ENCODE assay signal across 8 cellular contexts in genomic region chr6:43427406-43428111, GRCh38. TPM values are rescaled to one million over a fixed set of nuclear protein-coding genes. Genes with fewer than 3 reads are reported as not detected.
DNase-seq lines count a peak whose midpoint lies in the region; ATAC-seq and TF ChIP-seq lines count a peak whose summit lies in the region.

ABCC10 (plus strand) TSS chr6:43427541; CDS start chr6:43427979, 438 bp downstream.

- peak; percentile 26 for TF ChIP-seq CTCF in GM13976 (IDR thresholded peaks at IDR 0.05; ENCODE audit: borderline replicate concordance, control extremely low read depth, extremely low read depth, insufficient read depth, missing control alignments)

- intact Hi-C loops in T-helper 1 cell treated with Interleukin-12 subunit alpha and Interleukin-12 subunit beta and Interleukin-4 antibody, amounts not matched to agents 30 ng/mL and 1 ng/mL, for 36 hours (cut with micrococcal nuclease): loop anchor here (1.0 to 2.0 kb wide), 17 partner anchors 28 to 498 kb away; partner anchors contain the start of genes CNPY3, CUL7, DLK2 and DNPH1
- intact Hi-C loops in left cardiac atrium (cut with DNase I): loop anchor here in 1 of 2 donors (5.0 kb wide), 1 partner anchor 55 kb away; no protein-coding TSS in a partner anchor
- intact Hi-C loops in posterior vena cava (cut with DNase I): no loop called here

- in situ Hi-C loops in GM13976 (cut with MboI; ENCODE audit: low sequenced_read_pairs, unreplicated experiment): no loop called here

- ATAC-seq in HG02870 (IDR thresholded peaks at IDR 0.05; ENCODE audit: unreplicated experiment): peak; percentile 91
- peak; percentile 98 to 99 for ATAC-seq in left cardiac atrium

- DNase-seq in GM13976 (ENCODE audit: low spot score) (peak; percentile 97), NCI-H146 treated with DMSO at 0.1 percent for 48 hours (lab: John Stamatoyannopoulos, UW; ENCODE audit: unreplicated experiment) (peak; percentile 95), amniotic epithelial cell (ENCODE audit: low read depth) (peak; percentile 97), left cardiac atrium (peak; percentile 96), posterior vena cava (ENCODE audit: low spot score) (peak; percentile 98), ureter (ENCODE audit: low spot score) (peak; percentile 96)

RNA-seq across cellular contexts. Expression of gene ABCC10, which starts in this region (rescaled TPM):
- total RNA-seq in T-helper 1 cell treated with Interleukin-12 subunit alpha and Interleukin-12 subunit beta and Interleukin-4 antibody, amounts not matched to agents 30 ng/mL and 1 ng/mL, for 36 hours: 52.3 and 54.5 TPM in 2 replicates
- total RNA-seq in left cardiac atrium: 10 to 100 TPM; 12.5 to 13.7 TPM
- total RNA-seq in posterior vena cava: 10 to 100 TPM; 21.1 to 22.4 TPM
- total RNA-seq in ureter: 52.7 TPM

Comparison
In these comparisons a context has a peak if more than half of its experiments do, and no peak if none do; other contexts are left out.
1. Peak in every context shown above with its lines: DNase-seq and ATAC-seq.